ENCODE assay signal across 28 cellular contexts in the genomic region with DNA sequence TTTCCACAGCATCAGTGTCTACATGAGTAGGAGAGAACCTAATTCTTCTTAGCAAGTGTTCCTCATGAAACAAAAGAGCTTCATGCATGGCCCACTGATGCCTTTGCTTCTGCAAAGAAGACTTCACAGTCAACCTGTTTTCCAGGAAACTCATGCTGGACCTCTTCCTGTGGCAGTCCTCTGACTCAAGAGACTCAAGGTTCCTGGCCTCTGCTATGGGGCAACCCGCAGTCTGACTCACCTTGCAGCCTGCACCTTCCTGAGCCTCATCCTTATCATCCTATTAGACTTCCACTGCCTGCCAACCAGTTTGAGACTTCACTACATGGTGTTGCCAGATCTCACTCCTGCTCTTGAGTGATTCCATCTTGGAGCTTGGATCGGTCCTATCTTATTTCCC. TPM values are rescaled to one million over a fixed set of nuclear protein-coding genes. Genes with fewer than 3 reads are reported as not detected.
A peak's percentile ranks its signal among the peaks of the same experiment; 100 is the strongest.
DNase-seq lines count a peak whose midpoint lies in the region; ATAC-seq lines count a peak whose summit lies in the region.
"Had no signal": no experiment of that assay in that cellular context is flagged by ENCODE, and none has a peak within 500 bp of the region (broad histone marks: within the 10 kb centered on the region; RNA-seq: fewer than 3 reads in every experiment).

No MANE protein-coding gene starts in this region.

- no peaks in the 10 kb centered on the region for H3K27me3 Mint-ChIP-seq in activated CD4-positive, alpha-beta memory T cell treated with anti-CD3 and anti-CD28 coated beads for 36 hours

- POLR2A ChIA-PET in activated CD4-positive, alpha-beta memory T cell treated with anti-CD3 and anti-CD28 coated beads for 36 hours (lab: Charles Lee) = no interaction called here

- H3K4me3 Mint-ChIP-seq in activated CD4-positive, alpha-beta memory T cell treated with anti-CD3 and anti-CD28 coated beads for 36 hours = no peak overlapping the region
- H3K4me3 Mint-ChIP-seq: B cell; naive thymus-derived CD4-positive, alpha-beta T cell; T-helper 2 cell treated with Interferon-gamma antibody and Interleukin-4, amounts not matched to agents 5 μg/mL and 100 μg/mL, for 36 hours; WTC11 had no signal

- ATAC-seq in HG03378 (IDR thresholded peaks at IDR 0.05; ENCODE audit: unreplicated experiment) = no peak
- ATAC-seq: A549; heart left ventricle; left lobe of liver; naive thymus-derived CD4-positive, alpha-beta T cell; SK-N-SH treated with all-trans-retinoic acid at 6 μM for 48 hours; WTC11 had no signal

- no peaks in the 10 kb centered on the region for H3K9me3 Mint-ChIP-seq in activated CD4-positive, alpha-beta memory T cell treated with anti-CD3 and anti-CD28 coated beads for 36 hours
- H3K9me3 Mint-ChIP-seq: T-helper 2 cell treated with Interferon-gamma antibody and Interleukin-4, amounts not matched to agents 5 μg/mL and 100 μg/mL, for 36 hours had no signal

- DNase-seq in activated CD4-positive, alpha-beta T cell treated with anti-CD3 and anti-CD28 coated beads for 48 hours = peak; percentile 9
- no peak for DNase-seq in activated CD4-positive, alpha-beta T cell treated with anti-CD3 and anti-CD28 coated beads for 4 hours
- DNase-seq in ELR (ENCODE audit: low read depth) = peak; percentile 60
- peak; percentile 25 for DNase-seq in activated CD4-positive, alpha-beta memory T cell treated with anti-CD3 and anti-CD28 coated beads for 36 hours
- peak; percentile 10 for DNase-seq in glomerular visceral epithelial cell (ENCODE audit: extremely low spot score)
- no peak for DNase-seq in NCI-H2081 treated with DMSO at 0.1 percent for 48 hours (lab: John Stamatoyannopoulos, UW)
- no peak for DNase-seq in DMS153 treated with DMSO at 0.1 percent for 48 hours (lab: John Stamatoyannopoulos, UW; ENCODE audit: unreplicated experiment)
- DNase-seq: activated effector memory CD4-positive, alpha-beta T cell treated with anti-CD3 and anti-CD28 coated beads, Interleukin-2, amount 50 U/mL, for 16 hours; aorta; central memory CD4-positive, alpha-beta T cell; dermis blood vessel endothelial cell; EL; heart left ventricle; naive thymus-derived CD4-positive, alpha-beta T cell; NCI-H2107; NCI-H510A; RPMI8226; stimulated activated CD4-positive, alpha-beta T cell treated with anti-CD3 and anti-CD28 coated beads, Interleukin-2, amount 100 ng/mL, for 48 hours; stimulated activated naive CD4-positive, alpha-beta T cell treated with Interleukin-2 at 50 U/mL for 16 hours; tibial artery had no signal

- H3K4me1 Mint-ChIP-seq in activated CD4-positive, alpha-beta memory T cell treated with anti-CD3 and anti-CD28 coated beads for 36 hours (ENCODE audit: low read depth) = peaks cover 7% of the 10 kb centered on the region
- H3K4me1 Mint-ChIP-seq: B cell had no signal

- CTCF ChIA-PET in activated CD4-positive, alpha-beta memory T cell treated with anti-CD3 and anti-CD28 coated beads for 36 hours (lab: Charles Lee) = no interaction called here

- H3K36me3 Mint-ChIP-seq in activated CD4-positive, alpha-beta memory T cell treated with anti-CD3 and anti-CD28 coated beads for 36 hours = no peaks in the 10 kb centered on the region
- H3K36me3 Mint-ChIP-seq: naive thymus-derived CD4-positive, alpha-beta T cell had no signal

- intact Hi-C loops in activated CD4-positive, alpha-beta memory T cell treated with anti-CD3 and anti-CD28 coated beads for 36 hours (cut with micrococcal nuclease) = no loop called here

- no peak overlapping the region for H3K27ac Mint-ChIP-seq in activated CD4-positive, alpha-beta memory T cell treated with anti-CD3 and anti-CD28 coated beads for 36 hours
- H3K27ac Mint-ChIP-seq: B cell; naive thymus-derived CD4-positive, alpha-beta T cell; T-helper 2 cell treated with Interferon-gamma antibody and Interleukin-4, amounts not matched to agents 5 μg/mL and 100 μg/mL, for 36 hours; WTC11 had no signal

RNA-seq across cellular contexts. Expression of a gene that starts 17.6 kb away (rescaled TPM):
- 10 to 100 TPM; 26.5 to 27.6 TPM for total RNA-seq in activated CD4-positive, alpha-beta memory T cell treated with anti-CD3 and anti-CD28 coated beads for 36 hours

RNA-seq across cellular contexts. Expression of a gene that starts 59.8 kb away (rescaled TPM):
- total RNA-seq in activated CD4-positive, alpha-beta memory T cell treated with anti-CD3 and anti-CD28 coated beads for 36 hours = not detected
- total RNA-seq: H1, WTC11 had no signal

Comparison
In these comparisons a context has a peak if more than half of its experiments do, and no peak if none do; other contexts are left out.
1. DNase-seq: peak in activated CD4-positive, alpha-beta T cell treated with anti-CD3 and anti-CD28 coated beads for 48 hours (single experiment), ELR (single experiment), activated CD4-positive, alpha-beta memory T cell treated with anti-CD3 and anti-CD28 coated beads for 36 hours (single experiment) and glomerular visceral epithelial cell (single experiment); none in activated CD4-positive, alpha-beta T cell treated with anti-CD3 and anti-CD28 coated beads for 4 hours (0 of 2), NCI-H2081 treated with DMSO at 0.1 percent for 48 hours (single experiment) and DMS153 treated with DMSO at 0.1 percent for 48 hours (single experiment).